1 cellular context compared by ENCODE assay signal in the genomic region with DNA sequence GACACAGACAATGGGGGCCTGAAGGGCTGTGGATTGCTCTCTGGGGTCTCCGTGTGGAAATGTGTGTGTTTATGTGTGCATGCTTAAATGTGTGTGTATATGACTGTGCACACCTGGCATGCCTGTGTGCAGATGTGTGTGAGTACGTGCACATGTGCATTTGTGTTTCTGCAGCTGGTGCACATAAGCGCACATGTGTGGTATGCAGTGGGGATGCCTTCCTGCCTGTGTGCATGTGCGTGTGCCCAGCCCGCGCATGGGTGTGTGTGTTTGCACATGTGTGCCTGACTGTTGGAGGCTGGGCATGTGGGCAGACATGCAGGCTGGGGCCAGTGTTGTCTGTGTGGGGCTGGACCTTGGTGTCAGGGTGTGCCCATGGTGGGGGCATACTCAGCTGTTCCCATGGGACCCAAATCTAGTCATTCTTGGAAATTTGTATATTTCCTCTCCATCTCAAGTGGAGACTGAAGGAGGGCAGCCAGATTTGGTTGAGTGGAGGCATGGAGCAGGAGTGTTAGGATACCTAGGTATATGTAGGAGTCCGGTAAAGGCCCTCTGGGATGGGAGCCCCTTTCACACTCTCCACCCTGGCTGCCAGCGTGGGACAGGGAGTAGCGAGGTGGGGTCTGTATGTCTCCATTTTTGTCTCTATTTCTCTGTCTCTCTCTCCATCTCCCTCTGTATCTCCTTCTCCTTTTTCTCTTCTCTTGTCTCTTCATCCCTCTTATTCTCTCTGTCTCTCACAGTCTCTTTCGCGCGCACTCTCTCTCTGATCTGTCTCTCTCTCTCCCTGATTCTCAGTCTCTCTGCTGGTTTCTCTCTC.
TF ChIP-seq lines count a peak whose summit lies in the region.

No MANE protein-coding gene starts in this region.

TF ChIP-seq in GM23338, 12 proteins besides CTCF, POLR2A, EP300 and RAD21:
- TF ChIP-seq ZNF114 (CRISPR knock-in tag; IDR thresholded peaks at IDR 0.05) (no peak), JUNB (IDR thresholded peaks at IDR 0.05; ENCODE audit: unreplicated experiment) (no peak), STAT1 (IDR thresholded peaks at IDR 0.05; ENCODE audit: unreplicated experiment) (no peak), CREB1 (CRISPR knock-in tag; IDR thresholded peaks at IDR 0.05; ENCODE audit: low read depth) (no peak), ZNF331 (CRISPR knock-in tag; IDR thresholded peaks at IDR 0.05; ENCODE audit: low read depth) (no peak), NANOG (IDR thresholded peaks at IDR 0.05; ENCODE audit: borderline replicate concordance) (no peak), POLR2AphosphoS5 (IDR thresholded peaks at IDR 0.05; ENCODE audit: low read depth) (no peak), EZH2phosphoT487 (IDR thresholded peaks at IDR 0.05; ENCODE audit: unreplicated experiment) (no peak)
- TF ChIP-seq, protein P1, sequence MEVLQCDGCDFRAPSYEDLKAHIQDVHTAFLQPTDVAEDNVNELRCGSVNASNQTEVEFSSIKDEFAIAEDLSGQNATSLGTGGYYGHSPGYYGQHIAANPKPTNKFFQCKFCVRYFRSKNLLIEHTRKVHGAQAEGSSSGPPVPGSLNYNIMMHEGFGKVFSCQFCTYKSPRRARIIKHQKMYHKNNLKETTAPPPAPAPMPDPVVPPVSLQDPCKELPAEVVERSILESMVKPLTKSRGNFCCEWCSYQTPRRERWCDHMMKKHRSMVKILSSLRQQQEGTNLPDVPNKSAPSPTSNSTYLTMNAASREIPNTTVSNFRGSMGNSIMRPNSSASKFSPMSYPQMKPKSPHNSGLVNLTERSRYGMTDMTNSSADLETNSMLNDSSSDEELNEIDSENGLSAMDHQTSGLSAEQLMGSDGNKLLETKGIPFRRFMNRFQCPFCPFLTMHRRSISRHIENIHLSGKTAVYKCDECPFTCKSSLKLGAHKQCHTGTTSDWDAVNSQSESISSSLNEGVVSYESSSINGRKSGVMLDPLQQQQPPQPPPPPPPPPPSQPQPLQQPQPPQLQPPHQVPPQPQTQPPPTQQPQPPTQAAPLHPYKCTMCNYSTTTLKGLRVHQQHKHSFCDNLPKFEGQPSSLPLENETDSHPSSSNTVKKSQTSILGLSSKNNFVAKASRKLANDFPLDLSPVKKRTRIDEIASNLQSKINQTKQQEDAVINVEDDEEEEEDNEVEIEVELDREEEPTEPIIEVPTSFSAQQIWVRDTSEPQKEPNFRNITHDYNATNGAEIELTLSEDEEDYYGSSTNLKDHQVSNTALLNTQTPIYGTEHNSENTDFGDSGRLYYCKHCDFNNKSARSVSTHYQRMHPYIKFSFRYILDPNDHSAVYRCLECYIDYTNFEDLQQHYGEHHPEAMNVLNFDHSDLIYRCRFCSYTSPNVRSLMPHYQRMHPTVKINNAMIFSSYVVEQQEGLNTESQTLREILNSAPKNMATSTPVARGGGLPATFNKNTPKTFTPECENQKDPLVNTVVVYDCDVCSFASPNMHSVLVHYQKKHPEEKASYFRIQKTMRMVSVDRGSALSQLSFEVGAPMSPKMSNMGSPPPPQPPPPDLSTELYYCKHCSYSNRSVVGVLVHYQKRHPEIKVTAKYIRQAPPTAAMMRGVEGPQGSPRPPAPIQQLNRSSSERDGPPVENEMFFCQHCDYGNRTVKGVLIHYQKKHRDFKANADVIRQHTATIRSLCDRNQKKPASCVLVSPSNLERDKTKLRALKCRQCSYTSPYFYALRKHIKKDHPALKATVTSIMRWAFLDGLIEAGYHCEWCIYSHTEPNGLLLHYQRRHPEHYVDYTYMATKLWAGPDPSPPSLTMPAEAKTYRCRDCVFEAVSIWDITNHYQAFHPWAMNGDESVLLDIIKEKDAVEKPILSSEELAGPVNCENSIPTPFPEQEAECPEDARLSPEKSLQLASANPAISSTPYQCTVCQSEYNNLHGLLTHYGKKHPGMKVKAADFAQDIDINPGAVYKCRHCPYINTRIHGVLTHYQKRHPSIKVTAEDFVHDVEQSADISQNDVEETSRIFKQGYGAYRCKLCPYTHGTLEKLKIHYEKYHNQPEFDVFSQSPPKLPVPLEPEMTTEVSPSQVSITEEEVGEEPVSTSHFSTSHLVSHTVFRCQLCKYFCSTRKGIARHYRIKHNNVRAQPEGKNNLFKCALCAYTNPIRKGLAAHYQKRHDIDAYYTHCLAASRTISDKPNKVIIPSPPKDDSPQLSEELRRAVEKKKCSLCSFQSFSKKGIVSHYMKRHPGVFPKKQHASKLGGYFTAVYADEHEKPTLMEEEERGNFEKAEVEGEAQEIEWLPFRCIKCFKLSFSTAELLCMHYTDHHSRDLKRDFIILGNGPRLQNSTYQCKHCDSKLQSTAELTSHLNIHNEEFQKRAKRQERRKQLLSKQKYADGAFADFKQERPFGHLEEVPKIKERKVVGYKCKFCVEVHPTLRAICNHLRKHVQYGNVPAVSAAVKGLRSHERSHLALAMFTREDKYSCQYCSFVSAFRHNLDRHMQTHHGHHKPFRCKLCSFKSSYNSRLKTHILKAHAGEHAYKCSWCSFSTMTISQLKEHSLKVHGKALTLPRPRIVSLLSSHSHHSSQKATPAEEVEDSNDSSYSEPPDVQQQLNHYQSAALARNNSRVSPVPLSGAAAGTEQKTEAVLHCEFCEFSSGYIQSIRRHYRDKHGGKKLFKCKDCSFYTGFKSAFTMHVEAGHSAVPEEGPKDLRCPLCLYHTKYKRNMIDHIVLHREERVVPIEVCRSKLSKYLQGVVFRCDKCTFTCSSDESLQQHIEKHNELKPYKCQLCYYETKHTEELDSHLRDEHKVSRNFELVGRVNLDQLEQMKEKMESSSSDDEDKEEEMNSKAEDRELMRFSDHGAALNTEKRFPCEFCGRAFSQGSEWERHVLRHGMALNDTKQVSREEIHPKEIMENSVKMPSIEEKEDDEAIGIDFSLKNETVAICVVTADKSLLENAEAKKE (CRISPR knock-in tag; IDR thresholded peaks at IDR 0.05): no peak
TF ChIP-seq in GM23338: peak in this region for 0.
